Comparison of ENCODE assay signal across 8 cellular contexts in the genomic region with DNA sequence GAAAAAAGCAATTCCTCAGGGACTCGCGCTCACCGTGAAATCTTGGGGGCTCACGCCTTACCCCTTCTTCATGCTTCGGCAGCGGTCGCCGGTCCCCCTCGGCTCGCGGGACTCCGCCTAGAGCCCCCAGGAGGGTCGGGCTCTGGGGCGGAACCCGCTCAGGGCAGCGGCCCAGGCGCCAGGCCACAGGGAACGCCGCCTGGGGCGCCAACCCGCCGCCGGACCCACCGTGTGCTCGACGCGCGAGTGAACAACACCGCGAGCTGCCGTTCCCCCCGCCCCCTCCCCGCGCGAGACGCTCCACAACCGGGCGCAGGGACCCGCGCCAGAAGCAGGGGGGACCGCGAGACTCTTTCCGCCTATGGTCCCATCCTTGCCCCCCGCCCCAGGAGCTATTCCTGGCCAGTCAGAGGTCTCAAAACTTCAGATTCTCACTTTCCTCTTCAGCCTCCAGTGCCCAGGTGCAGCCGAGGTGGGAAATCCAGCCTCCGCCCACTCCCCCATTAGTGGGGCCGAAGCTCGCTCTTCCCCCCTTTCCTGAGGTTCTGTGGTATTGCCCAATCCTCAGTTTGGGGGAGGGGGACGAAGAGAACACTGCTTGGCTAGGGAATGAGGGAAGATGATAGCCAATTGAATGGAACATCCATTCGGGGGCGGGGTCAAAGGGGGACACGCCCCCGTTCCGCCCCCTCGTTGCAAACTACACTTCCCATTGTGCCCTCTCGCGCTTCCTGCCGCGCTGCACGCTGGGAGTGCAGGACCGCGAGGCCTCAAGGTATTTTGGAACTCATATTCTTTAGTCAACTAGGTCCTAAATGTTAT. TPM values are rescaled to one million over a fixed set of nuclear protein-coding genes. Genes with fewer than 3 reads are reported as not detected.
DNase-seq lines count a peak whose midpoint lies in the region; ATAC-seq, FAIRE-seq and TF ChIP-seq lines count a peak whose summit lies in the region.

A gene (minus strand): TSS at position 265 of the 822 bp plus-strand sequence. CDS start 52,069 bp downstream, outside the sequence.

- intact Hi-C loops in left ventricle myocardium inferior (cut with micrococcal nuclease) (loop anchor here (5.0 kb wide), 1 partner anchor 213 kb away; no protein-coding TSS in a partner anchor), posterior vena cava (cut with DNase I) (loop anchor here (2.0 to 10.0 kb wide), 2 partner anchors 211 to 215 kb away; no protein-coding TSS in a partner anchor)

- peak; percentile 99 for FAIRE-seq in GM12892 (lab: Jason Lieb, UNC)

- H3K4me1 ChIP-seq in left ventricle myocardium inferior, result peaks cover 62% of the 10 kb centered on the region
- peaks cover 33 to 39% (median 34%) of the 10 kb centered on the region in 4 donors for H3K4me1 ChIP-seq in upper lobe of left lung

- no peaks in the 10 kb centered on the region for H3K27me3 ChIP-seq in left ventricle myocardium inferior (ENCODE audit: low read depth)
- H3K27me3 ChIP-seq in upper lobe of left lung, result no peaks in the 10 kb centered on the region

- TF ChIP-seq POLR2A in GM12892 (IDR thresholded peaks at IDR 0.05; ENCODE audit: low read depth, low read length), result peak; percentile 36; the same call in 1 of the 2 replicates
- peak in 1 of 4 donors; percentile 7 for TF ChIP-seq POLR2A in upper lobe of left lung (IDR thresholded peaks at IDR 0.05)

- TF ChIP-seq CTCF in left ventricle myocardium inferior (IDR thresholded peaks at IDR 0.05; ENCODE audit: borderline replicate concordance) (no peak), upper lobe of left lung (IDR thresholded peaks at IDR 0.05) (peak in 1 of 6 experiments; percentile 22)

- TF ChIP-seq EP300 in upper lobe of left lung (IDR thresholded peaks at IDR 0.05), result no peak

- H3K4me3 ChIP-seq in left ventricle myocardium inferior (peak within 1 kb of the TSS; percentile 94), upper lobe of left lung (peak within 1 kb of the TSS; percentile 72 to 90 (median 86))

- H3K36me3 ChIP-seq in left ventricle myocardium inferior (no peaks in the 10 kb centered on the region), upper lobe of left lung (no peaks in the 10 kb centered on the region)

- H3K27ac ChIP-seq in left ventricle myocardium inferior (replicated peaks), result peak within 1 kb of the TSS; percentile 91
- H3K27ac ChIP-seq in upper lobe of left lung, result peak within 1 kb of the TSS; percentile 82 to 91 (median 88)

- DNase-seq in GM12892 (ENCODE audit: insufficient read length) (peak; percentile 49), NCI-H146 treated with DMSO at 0.1 percent for 48 hours (lab: John Stamatoyannopoulos, UW; ENCODE audit: unreplicated experiment) (peak; percentile 96), T-helper 1 cell (peak; percentile 79 to 94 (median 86)), amygdala (lab: John Stamatoyannopoulos, UW) (peak; percentile 32 to 98 (median 92)), left ventricle myocardium inferior (peak; percentile 92), posterior vena cava (ENCODE audit: low spot score) (peak; percentile 98), upper lobe of left lung (peak; percentile 95 to 97)

- 0% methylated on average over 11 to 49 of the region's 62 CpGs for WGBS in upper lobe of left lung, 2 donors

- ATAC-seq in HG02884 (IDR thresholded peaks at IDR 0.05; ENCODE audit: unreplicated experiment) (peak; percentile 85), upper lobe of left lung (ENCODE audit: low FRiP score in 2 of 2) (peak; percentile 98 to 100)

- H3K9me3 ChIP-seq in left ventricle myocardium inferior (replicated peaks) (no peaks in the 10 kb centered on the region), upper lobe of left lung (no peaks in the 10 kb centered on the region)

RNA-seq across cellular contexts. Expression of the gene that starts here (rescaled TPM):
- polyA plus RNA-seq in GM12892 (2012; ENCODE audit: missing spikeins), result 2.4 TPM
- total RNA-seq in left ventricle myocardium inferior, result 0.80 TPM
- 10 to 100 TPM; 11.0 to 13.7 TPM for total RNA-seq in posterior vena cava
- total RNA-seq in upper lobe of left lung, result 1 to 10 TPM; 2.0 to 9.4 (median 4.3) TPM

Comparison
In these comparisons a context has a peak if more than half of its experiments do, and no peak if none do; other contexts are left out.
1. Peak in every context shown above with its lines: DNase-seq, ATAC-seq, H3K4me3 ChIP-seq and H3K27ac ChIP-seq.
2. Peak in DNase-seq, H3K4me3 ChIP-seq and H3K27ac ChIP-seq in left ventricle myocardium inferior; RNA of the gene not detected or under 1 TPM.